In genomic region chr11:690738-691633, GRCh38 we compare ENCODE assay signal across 13 cellular contexts. TPM values are rescaled to one million over a fixed set of nuclear protein-coding genes. Genes with fewer than 3 reads are reported as not detected.
A peak's percentile ranks its signal among the peaks of the same experiment; 100 is the strongest.
DNase-seq lines count a peak whose midpoint lies in the region; ATAC-seq and TF ChIP-seq lines count a peak whose summit lies in the region.
"Had no signal": no experiment of that assay in that cellular context is flagged by ENCODE, and none has a peak within 500 bp of the region (broad histone marks: within the 10 kb centered on the region; RNA-seq: fewer than 3 reads in every experiment).

No MANE protein-coding gene starts in this region.

- H2BK120ac ChIP-seq in H9 (ENCODE audit: low read depth, low read length, poor library complexity, severe bottlenecking) = no peak overlapping the region

- H3K9me3 ChIP-seq in H9 (ENCODE audit: control insufficient read depth, low read depth, low read length) = no peaks in the 10 kb centered on the region
- H3K9me3 ChIP-seq in colonic mucosa = no peaks in the 10 kb centered on the region
- H3K9me3 ChIP-seq in right atrium auricular region = no peaks in the 10 kb centered on the region
- no peaks in the 10 kb centered on the region for H3K9me3 ChIP-seq in ovary
- H3K9me3 ChIP-seq: esophagus squamous epithelium, tibial nerve had no signal

- intact Hi-C loops in colonic mucosa (cut with DNase I) = no loop called here
- intact Hi-C loops in ovary (cut with DNase I) = no loop called here

- ATAC-seq in HG03159 (IDR thresholded peaks at IDR 0.05; ENCODE audit: unreplicated experiment) = no peak

- H3K9ac ChIP-seq in H9 (ENCODE audit: extremely low read depth, insufficient read length, low read length) (no peak overlapping the region), colonic mucosa (ENCODE audit: low read depth in 2 of 2, low read length in 2 of 2) (peak overlapping the region in 1 of 2 donors; percentile 38)

- H3K27me3 ChIP-seq in H9 (ENCODE audit: insufficient read depth, low read length) (no peaks in the 10 kb centered on the region), colonic mucosa (no peaks in the 10 kb centered on the region), right atrium auricular region (no peaks in the 10 kb centered on the region), ovary (no peaks in the 10 kb centered on the region)
- H3K27me3 ChIP-seq: brain microvascular endothelial cell, esophagus squamous epithelium, tibial nerve had no signal

- H3K56ac ChIP-seq in H9 (ENCODE audit: insufficient read length, low read depth, low read length) = no peak overlapping the region

- H4K91ac ChIP-seq in H9 (ENCODE audit: insufficient read length, low read depth, low read length) = no peak overlapping the region

- no peak overlapping the region for H3K4ac ChIP-seq in H9 (ENCODE audit: low read depth, low read length)

- H2AFZ ChIP-seq in H9 (ENCODE audit: low read length) = no peak overlapping the region

- H3K36me3 ChIP-seq in colonic mucosa (no peaks in the 10 kb centered on the region), right atrium auricular region (peaks cover 33% of the 10 kb centered on the region), ovary (no peaks in the 10 kb centered on the region)

- no peak overlapping the region for H3K4me3 ChIP-seq in colonic mucosa
- H3K4me3 ChIP-seq in right atrium auricular region = no peak overlapping the region
- no peak overlapping the region for H3K4me3 ChIP-seq in ovary
- H3K4me3 ChIP-seq: esophagus squamous epithelium, tibial nerve had no signal

- H4K20me1 ChIP-seq in H9 (ENCODE audit: control insufficient read depth, insufficient read depth, insufficient read length) = no peaks in the 10 kb centered on the region

- H3K23ac ChIP-seq in H9 (ENCODE audit: insufficient read length, low read depth, low read length) = no peak overlapping the region

- peaks cover 3% of the 10 kb centered on the region for H3K79me1 ChIP-seq in H9 (ENCODE audit: insufficient read depth, low read depth, low read length, poor library complexity, severe bottlenecking)

- TF ChIP-seq POLR2A in ovary (IDR thresholded peaks at IDR 0.05) = no peak

- no peak overlapping the region for H3K4me2 ChIP-seq in H9 (ENCODE audit: insufficient read depth, insufficient read length, low read length)

- no peak overlapping the region for H4K5ac ChIP-seq in H9 (ENCODE audit: insufficient read length, low read depth, low read length)

- H2BK15ac ChIP-seq in H9 (ENCODE audit: low read depth, low read length) = no peak overlapping the region

- H3K27me3 Mint-ChIP-seq in H9 (ENCODE audit: low read depth) (no peaks in the 10 kb centered on the region; the same call in 1 of the 2 replicates), osteocyte (ENCODE audit: unreplicated experiment) (no peaks in the 10 kb centered on the region)

- H3K27ac ChIP-seq in H9 (ENCODE audit: insufficient read length, low read depth, low read length) (no peak overlapping the region), colonic mucosa (peak overlapping the region; percentile 40), right atrium auricular region (no peak overlapping the region), ovary (no peak overlapping the region)
- H3K27ac ChIP-seq: brain microvascular endothelial cell, esophagus squamous epithelium, tibial nerve had no signal

- no peak overlapping the region for H2AK5ac ChIP-seq in H9 (ENCODE audit: insufficient read length, low read length)

- TF ChIP-seq EP300 in ovary (IDR thresholded peaks at IDR 0.05) = no peak

- H3K4me1 ChIP-seq in H9 (ENCODE audit: insufficient read depth, low read length) (peaks cover 6% of the 10 kb centered on the region; the same call in 1 of the 2 replicates), colonic mucosa (peaks cover 11% of the 10 kb centered on the region), right atrium auricular region (peaks cover 0 to 16% of the 10 kb centered on the region in 2 donors), ovary (ENCODE audit: insufficient read depth) (peaks cover 12% of the 10 kb centered on the region)

- no CpG with 5 or more reads among the region's 27 CpGs for WGBS in H9 (ENCODE audit: extremely low coverage, insufficient read length, low lambda C conversion rate)
- WGBS in ovary, 3 donors = 69 to 76% (median 72%) methylated on average over 26 to 27 of the region's 27 CpGs

- DNase-seq in H9 (no peak), UCSD-AML1 (lab: John Stamatoyannopoulos, UW; ENCODE audit: unreplicated experiment) (peak; percentile 54), colonic mucosa (peak; percentile 66), osteocyte (ENCODE audit: extremely low spot score, unreplicated experiment) (no peak), kidney tubule cell (ENCODE audit: low spot score) (no peak), right atrium auricular region (ENCODE audit: low spot score) (no peak), ovary (no peak)
- DNase-seq: brain microvascular endothelial cell, esophagus squamous epithelium, SW 1271 had no signal

- H3K23me2 ChIP-seq in H9 (ENCODE audit: insufficient read length, low read depth, low read length, poor library complexity, severe bottlenecking) = no peaks in the 10 kb centered on the region

- H2BK5ac ChIP-seq in H9 (ENCODE audit: insufficient read length, low read length) = no peak overlapping the region

- H3K14ac ChIP-seq in H9 (ENCODE audit: insufficient read depth, low read length) = no peak overlapping the region

- H3K18ac ChIP-seq in H9 (ENCODE audit: insufficient read length, low read depth, low read length) = no peak overlapping the region

- H3K4me1 Mint-ChIP-seq in H9 (peaks cover 20 to 28% of the 10 kb centered on the region in 2 experiments), osteocyte (ENCODE audit: unreplicated experiment) (peaks cover 52% of the 10 kb centered on the region)

- no peak overlapping the region for H4K8ac ChIP-seq in H9 (replicated peaks; ENCODE audit: insufficient read length, low read depth, low read length)

- TF ChIP-seq CTCF in H9 (conservative IDR thresholded peaks at IDR 0.05) = no peak
- TF ChIP-seq CTCF in colonic mucosa (IDR thresholded peaks at IDR 0.05) = no peak
- no peak for TF ChIP-seq CTCF in osteocyte (IDR thresholded peaks at IDR 0.05)
- no peak for TF ChIP-seq CTCF in right atrium auricular region (IDR thresholded peaks at IDR 0.05)
- no peak for TF ChIP-seq CTCF in ovary (IDR thresholded peaks at IDR 0.05)

- H3K27ac Mint-ChIP-seq in H9 = peak overlapping the region in 2 of 3 experiments; percentile 21 to 33; a peak in 1 of 7 replicates
- H3K27ac Mint-ChIP-seq in osteocyte (ENCODE audit: unreplicated experiment) = peak overlapping the region; percentile 83

- no peak overlapping the region for H2BK12ac ChIP-seq in H9 (ENCODE audit: insufficient read length, low read depth, low read length)

- H3K9me3 Mint-ChIP-seq in H9 (no peaks in the 10 kb centered on the region; a peak in 2 of 5 replicates), osteocyte (ENCODE audit: unreplicated experiment) (no peaks in the 10 kb centered on the region)

- peaks cover 13% of the 10 kb centered on the region; the same call in 1 of the 2 replicates for H3K79me2 ChIP-seq in H9 (ENCODE audit: insufficient read depth, low read length)

- H3T11ph ChIP-seq in H9 (ENCODE audit: low read length) = no peak overlapping the region

- H3K4me3 Mint-ChIP-seq in H9 (no peak overlapping the region), osteocyte (ENCODE audit: unreplicated experiment) (no peak overlapping the region)

- H3K36me3 Mint-ChIP-seq in H9 (ENCODE audit: insufficient read depth in 1 of 3, low read depth in 3 of 3) (peaks cover 36 to 52% (median 42%) of the 10 kb centered on the region in 3 experiments), osteocyte (ENCODE audit: unreplicated experiment) (peaks cover 21% of the 10 kb centered on the region)

- H2BK20ac ChIP-seq in H9 (ENCODE audit: low read depth, low read length, poor library complexity, severe bottlenecking) = no peak overlapping the region

RNA-seq across cellular contexts. Expression of gene DEAF1, which starts 4.0 kb away (rescaled TPM):
- total RNA-seq in H9 (2021) (67.3 and 68.6 TPM in 2 replicates), colonic mucosa (10 to 100 TPM; 21.7 to 25.8 TPM), osteocyte (113 and 121 TPM in 2 replicates), right atrium auricular region (10 to 100 TPM; 15.5 to 26.6 TPM), ovary (10 to 100 TPM; 15.5 to 43.4 (median 34.1) TPM)
- polyA plus RNA-seq in ovary = 10 to 100 TPM; 10.2 to 23.9 TPM

RNA-seq across cellular contexts. Expression of gene TMEM80, which starts 4.6 kb away (rescaled TPM):
- 15.3 and 23.6 TPM in 2 replicates for total RNA-seq in H9 (2021)
- 10 to 100 TPM; 18.4 to 36.6 TPM for total RNA-seq in colonic mucosa
- 43.9 and 45.2 TPM in 2 replicates for total RNA-seq in osteocyte
- 10 to 100 TPM; 12.5 to 20.7 TPM for total RNA-seq in right atrium auricular region
- total RNA-seq in ovary = 10 to 100 TPM; 15.4 to 38.0 (median 30.5) TPM
- polyA plus RNA-seq in ovary = 10 to 100 TPM; 28.9 to 37.6 TPM

RNA-seq across cellular contexts. Expression of gene EPS8L2, which starts 15.0 kb away (rescaled TPM):
- total RNA-seq in H9 (2021) = 92.8 and 101 TPM in 2 replicates
- 100 to 1,000 TPM; 192 to 254 TPM for total RNA-seq in colonic mucosa
- total RNA-seq in osteocyte = 32.4 and 39.3 TPM in 2 replicates
- 1 to 10 TPM; 4.7 to 7.5 TPM for total RNA-seq in right atrium auricular region
- total RNA-seq in ovary = 10 to 100 TPM; 20.6 to 57.9 (median 34.2) TPM
- 10 to 100 TPM in 1 of 2 donors, 1 to 10 TPM in 1; 5.9 to 17.4 TPM for polyA plus RNA-seq in ovary

RNA-seq across cellular contexts. Expression of gene DRD4, which starts 53.9 kb away (rescaled TPM):
- total RNA-seq in H9 (2021) (6.2 and 6.8 TPM in 2 replicates), colonic mucosa (under 1 TPM; 0.69 to 0.79 TPM), osteocyte (1.7 and 1.8 TPM in 2 replicates), right atrium auricular region (not detected), ovary (1 to 10 TPM in 5 of 7 donors, under 1 TPM in 2; 0.57 to 3.3 (median 1.7) TPM)
- under 1 TPM in 1 of 2 donors, not detected in 1; 0.63 TPM for polyA plus RNA-seq in ovary
- total RNA-seq: M059J had no signal

RNA-seq across cellular contexts. Expression of gene TALDO1, which starts 56.3 kb away (rescaled TPM):
- total RNA-seq in H9 (2021) (268 and 300 TPM in 2 replicates), colonic mucosa (100 to 1,000 TPM; 195 to 274 TPM), osteocyte (156 and 171 TPM in 2 replicates), right atrium auricular region (100 to 1,000 TPM in 1 of 2 donors, 10 to 100 TPM in 1; 90.3 to 111 TPM), ovary (100 to 1,000 TPM in 6 of 7 donors, 10 to 100 TPM in 1; 75.0 to 134 (median 117) TPM)
- polyA plus RNA-seq in ovary = 100 to 1,000 TPM in 1 of 2 donors, 10 to 100 TPM in 1; 76.8 to 103 TPM

Comparison
In these comparisons a context has a peak if more than half of its experiments do, and no peak if none do; other contexts are left out.
1. DNase-seq: peak in UCSD-AML1 (single experiment) and colonic mucosa (single experiment); none in H9 (single experiment), osteocyte (single experiment), kidney tubule cell (single experiment), right atrium auricular region (single experiment) and ovary (0 of 5).